ENCODE assay signal across 17 cellular contexts in the genomic region with DNA sequence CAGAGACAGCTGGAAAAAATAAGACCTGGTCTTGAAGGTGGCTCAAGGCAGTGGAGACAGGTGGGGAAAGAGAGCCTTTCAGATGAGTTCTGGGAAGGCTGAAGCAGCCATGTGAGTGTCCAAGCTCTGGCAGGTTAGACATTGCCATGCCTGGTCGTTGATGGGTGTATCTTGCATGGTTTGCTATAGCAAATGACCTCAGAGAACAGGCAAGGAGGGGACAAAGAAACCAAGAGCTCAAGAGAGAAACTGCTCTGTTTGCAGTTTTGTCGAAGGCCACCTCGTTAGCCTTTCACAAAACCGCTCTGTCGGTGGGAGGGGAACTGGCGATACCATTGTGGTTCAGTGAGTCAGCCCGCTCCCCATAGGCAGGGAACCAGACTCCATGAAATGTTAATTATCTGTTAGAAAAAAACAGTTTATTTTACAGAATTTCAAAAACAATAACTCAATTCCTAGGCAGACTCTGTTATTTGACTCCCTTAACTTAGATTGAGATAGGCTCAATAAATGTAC.
"Had no signal": no experiment of that assay in that cellular context is flagged by ENCODE, and none has a peak within 500 bp of the region (broad histone marks: within the 10 kb centered on the region; RNA-seq: fewer than 3 reads in every experiment).

No MANE protein-coding gene starts in this region.

- H3K9me3 ChIP-seq: adrenal gland, esophagus muscularis mucosa, tibial nerve, vagina had no signal

- H3K27me3 ChIP-seq: adrenal gland, esophagus muscularis mucosa, tibial nerve, vagina had no signal

- H3K4me1 ChIP-seq: adrenal gland, esophagus muscularis mucosa, tibial nerve, vagina had no signal

- DNase-seq: activated CD4-positive, alpha-beta T cell treated with anti-CD3 and anti-CD28 coated beads, Interleukin-2, amount 50 U/mL, for 1 hour; activated CD8-positive, alpha-beta memory T cell treated with anti-CD3 and anti-CD28 coated beads for 24 hours; activated CD8-positive, alpha-beta memory T cell treated with anti-CD3 and anti-CD28 coated beads, Interleukin-2, amount 50 U/mL, for 48 hours; activated effector memory CD4-positive, alpha-beta T cell treated with anti-CD3 and anti-CD28 coated beads, Interleukin-2, amount 50 U/mL, for 16 hours; activated T-cell treated with anti-CD3 and anti-CD28 coated beads, Interleukin-2, amount 50 U/mL, for 72 hours; adrenal gland; effector CD8-positive, alpha-beta T cell; hippocampal formation; islet precursor cell; stimulated activated CD4-positive, alpha-beta T cell treated with anti-CD3 and anti-CD28 coated beads, Interleukin-2, amount 100 ng/mL, for 24 hours; stimulated activated naive CD8-positive, alpha-beta T cell treated with anti-CD3 and anti-CD28 coated beads, Interleukin-15, Interleukin-2, amounts not matched to agents 100 U/mL and 50 U/mL, for 24 hours; T-helper 1 cell; T1000 had no signal

- H3K4me3 ChIP-seq: adrenal gland, esophagus muscularis mucosa, tibial nerve, vagina had no signal

- ATAC-seq: activated CD4-positive, CD25-positive, alpha-beta regulatory T cell treated with anti-CD3 and anti-CD28 coated beads, Interleukin-2, amount 50 U/mL, for 24 hours; activated T-cell treated with anti-CD3 and anti-CD28 coated beads, Interleukin-2, amount 50 U/mL, for 72 hours; stimulated activated naive CD8-positive, alpha-beta T cell treated with anti-CD3 and anti-CD28 coated beads, Interleukin-15, Interleukin-2, amounts not matched to agents 100 U/mL and 50 U/mL, for 24 hours had no signal

- H3K27ac ChIP-seq: adrenal gland, esophagus muscularis mucosa, vagina had no signal

- H3K36me3 ChIP-seq: adrenal gland, esophagus muscularis mucosa, tibial nerve, vagina had no signal
